Comparison of ENCODE assay signal across 27 cellular contexts in the genomic region with DNA sequence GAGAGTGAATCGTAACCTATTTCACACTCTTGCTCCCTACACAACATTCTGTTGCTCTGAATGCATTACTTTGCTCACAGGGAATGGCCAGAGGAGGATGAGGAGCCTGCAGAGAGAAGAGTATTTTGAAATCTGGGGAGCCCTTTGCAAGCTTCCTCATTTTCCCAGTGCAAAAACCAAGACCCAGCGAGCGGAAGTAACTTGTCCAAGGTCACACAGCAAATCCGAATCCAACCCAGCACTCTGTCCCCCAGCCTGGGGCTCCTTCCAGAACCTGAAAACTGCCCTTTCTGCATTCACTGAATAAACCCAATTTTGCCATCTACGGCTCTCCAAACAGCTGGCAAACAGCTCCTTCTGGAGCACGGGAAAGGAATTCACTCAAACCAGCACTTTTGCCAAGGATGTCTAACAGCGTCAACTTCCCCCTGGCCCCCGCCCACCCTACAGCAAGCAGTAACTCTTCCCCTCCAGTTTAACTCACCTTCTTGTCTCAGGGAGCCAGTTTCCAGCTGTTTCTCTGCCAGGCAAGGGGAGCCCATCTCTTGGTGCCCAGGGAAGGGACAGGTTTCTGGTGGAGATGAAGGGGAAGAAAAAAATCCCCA. TPM values are rescaled to one million over a fixed set of nuclear protein-coding genes. Genes with fewer than 3 reads are reported as not detected.
DNase-seq lines count a peak whose midpoint lies in the region; ATAC-seq, FAIRE-seq and TF ChIP-seq lines count a peak whose summit lies in the region.
"Had no signal": no experiment of that assay in that cellular context is flagged by ENCODE, and none has a peak within 500 bp of the region (broad histone marks: within the 10 kb centered on the region; RNA-seq: fewer than 3 reads in every experiment).

No MANE protein-coding gene starts in this region.

- no peaks in the 10 kb centered on the region for H4K20me1 ChIP-seq in endothelial cell of umbilical vein (replicated peaks; ENCODE audit: control insufficient read depth, extremely low read depth, insufficient read depth, low read length)

- TF ChIP-seq CTCF in RWPE2 (IDR thresholded peaks at IDR 0.05; ENCODE audit: poor library complexity, severe bottlenecking) (no peak), endothelial cell of umbilical vein (IDR thresholded peaks at IDR 0.05; ENCODE audit: extremely low read depth in 1 of 2, insufficient read depth in 1 of 2, low read depth in 1 of 2, low read length in 2 of 2) (no peak), GM13977 (IDR thresholded peaks at IDR 0.05; ENCODE audit: extremely low read depth, insufficient read depth, missing control alignments) (no peak)

- no peak overlapping the region for H3K4me2 ChIP-seq in endothelial cell of umbilical vein (ENCODE audit: insufficient read depth, low read length)

- CTCF ChIA-PET in endothelial cell of umbilical vein (lab: Charles Lee): interaction anchor here (1.1 to 1.6 kb wide), 3 partner anchors 11 to 55 kb away, joined by 3 read pairs; no protein-coding TSS in a partner anchor

- H3K27ac ChIP-seq in RWPE2 (ENCODE audit: poor library complexity, severe bottlenecking): no peak overlapping the region
- H3K27ac ChIP-seq in endothelial cell of umbilical vein (ENCODE audit: insufficient read depth, low read depth, low read length): no peak overlapping the region
- H3K27ac ChIP-seq: prostate gland, suprapubic skin had no signal

- no peaks in the 10 kb centered on the region for H3K79me2 ChIP-seq in endothelial cell of umbilical vein (ENCODE audit: control insufficient read depth, insufficient read depth, low read length)

- H2AFZ ChIP-seq in endothelial cell of umbilical vein (ENCODE audit: low read depth, low read length): no peak overlapping the region

- H3K4me1 ChIP-seq in RWPE2 (ENCODE audit: insufficient read depth, poor library complexity, severe bottlenecking) (no peaks in the 10 kb centered on the region), endothelial cell of umbilical vein (ENCODE audit: control insufficient read depth, extremely low read depth, insufficient read depth, low read length) (no peaks in the 10 kb centered on the region)
- H3K4me1 ChIP-seq: prostate gland had no signal

- intact Hi-C loops in endothelial cell of umbilical vein (cut with micrococcal nuclease): no loop called here

- H3K4me3 ChIP-seq in RWPE2 (ENCODE audit: severe bottlenecking): no peak overlapping the region
- H3K4me3 ChIP-seq in endothelial cell of umbilical vein (replicated peaks in 1 of 3; ENCODE audit: insufficient read depth in 1 of 3, low read depth in 1 of 3, low read length in 3 of 3): no peak overlapping the region
- H3K4me3 ChIP-seq: prostate gland, suprapubic skin had no signal

- TF ChIP-seq POLR2A in endothelial cell of umbilical vein (IDR thresholded peaks at IDR 0.05; ENCODE audit: low read depth, low read length) (no peak), GM12891 (IDR thresholded peaks at IDR 0.05; ENCODE audit: low read depth, low read length) (no peak)

- ATAC-seq in RWPE2 (ENCODE audit: low read depth) (0 out of 3 replicates have a peak, but pooled peaks have one; percentile 10), GM21423 (IDR thresholded peaks at IDR 0.05; ENCODE audit: unreplicated experiment) (no peak), HG02884 (IDR thresholded peaks at IDR 0.05; ENCODE audit: unreplicated experiment) (no peak)
- ATAC-seq: natural killer cell had no signal

- dilution Hi-C loops in endothelial cell of umbilical vein (cut with MboI; ENCODE audit: extremely low pct_ligation_motif_present, low sequenced_read_pairs): loop anchor here (25.0 kb wide), 1 partner anchor 173 kb away; no protein-coding TSS in a partner anchor

- no peaks in the 10 kb centered on the region for H3K36me3 ChIP-seq in RWPE2 (ENCODE audit: low read depth)
- no peaks in the 10 kb centered on the region for H3K36me3 ChIP-seq in endothelial cell of umbilical vein (ENCODE audit: control insufficient read depth in 2 of 2, extremely low read depth in 1 of 2, insufficient read depth in 2 of 2, low read length in 2 of 2)
- H3K36me3 ChIP-seq: prostate gland, suprapubic skin had no signal

- no peaks in the 10 kb centered on the region for H3K9me1 ChIP-seq in endothelial cell of umbilical vein (replicated peaks; ENCODE audit: control insufficient read depth, extremely low read depth, insufficient read depth, low read length)

- POLR2A ChIA-PET in endothelial cell of umbilical vein (lab: Charles Lee): no interaction called here

- H3K9ac ChIP-seq in endothelial cell of umbilical vein (replicated peaks; ENCODE audit: extremely low read depth, insufficient read depth, low read length): no peak overlapping the region

- H3K9me3 ChIP-seq in RWPE2 (ENCODE audit: severe bottlenecking) (no peaks in the 10 kb centered on the region), endothelial cell of umbilical vein (replicated peaks; ENCODE audit: control insufficient read depth, insufficient read depth, low read length) (no peaks in the 10 kb centered on the region)
- H3K9me3 ChIP-seq: prostate gland, suprapubic skin had no signal

- peaks cover 10% of the 10 kb centered on the region for H3K27me3 ChIP-seq in RWPE2 (ENCODE audit: insufficient read depth, poor library complexity, severe bottlenecking)
- peaks cover 5 to 8% of the 10 kb centered on the region in 2 experiments for H3K27me3 ChIP-seq in endothelial cell of umbilical vein (ENCODE audit: control insufficient read depth in 2 of 2, insufficient read depth in 2 of 2, low read length in 2 of 2)

- in situ Hi-C loops in GM13977 (cut with MboI; ENCODE audit: low pct_unique_long_range_greater_than_20kb, low sequenced_read_pairs, unreplicated experiment): no loop called here

- peak; percentile 15 for DNase-seq in SIG-M5 treated with dmso at 0.1 percent for 504 hours (lab: John Stamatoyannopoulos, UW; ENCODE audit: unreplicated experiment)
- no peak for DNase-seq in SIG-M5 (lab: John Stamatoyannopoulos, UW)
- DNase-seq in RWPE2 (ENCODE audit: low spot score): no peak
- no peak for DNase-seq in endothelial cell of umbilical vein (ENCODE audit: low read depth, low spot score)
- DNase-seq in GM13977 (ENCODE audit: low spot score): no peak
- DNase-seq in GM12891 (ENCODE audit: insufficient read length, low spot score): no peak
- DNase-seq: 8988T; activated CD4-positive, alpha-beta T cell treated with anti-CD3 and anti-CD28 coated beads, Interleukin-2, amount 50 U/mL, for 48 hours; activated naive CD4-positive, alpha-beta T cell treated with Interleukin-2 at 50 U/mL for 16 hours; aorta; CD4-positive, CD25-positive, alpha-beta regulatory T cell; cerebellar nuclear complex; DMS79 treated with DMSO at 0.1 percent for 48 hours; endodermal cell; hippocampal formation; natural killer cell; NCI-H1092 treated with DMSO at 0.1 percent for 48 hours; NCI-H2081 treated with DMSO at 0.1 percent for 48 hours had no signal

- FAIRE-seq in endothelial cell of umbilical vein (lab: Jason Lieb, UNC) (no peak), GM12891 (lab: Jason Lieb, UNC) (no peak)
- FAIRE-seq: GM18507, H54, keratinocyte had no signal

- no TSS peak for BruUV-seq in endothelial cell of umbilical vein (replicated peaks; lab: Mats Ljungman, UMichigan)

TF ChIP-seq in endothelial cell of umbilical vein, 7 proteins besides CTCF, POLR2A, EP300 and RAD21 (continues in another document):
- TF ChIP-seq GATA2 (IDR thresholded peaks at IDR 0.05; ENCODE audit: insufficient read depth, insufficient read length, low read depth, low read length): no peak

RNA-seq across cellular contexts. Expression of a gene that starts 0.5 kb away (rescaled TPM):
- not detected in 2 replicates for total RNA-seq in endothelial cell of umbilical vein
- not detected in 2 replicates for polyA plus RNA-seq in endothelial cell of umbilical vein
- not detected in 2 replicates for polyA plus RNA-seq in endothelial cell of umbilical vein (2011; cell fraction: cytosol; rRNA removed)
- not detected in 2 replicates for polyA plus RNA-seq in endothelial cell of umbilical vein (2011; cell fraction: nucleus; rRNA removed)
- not detected in 2 replicates for polyA plus RNA-seq in endothelial cell of umbilical vein (2012)
- polyA minus RNA-seq in endothelial cell of umbilical vein: not detected in 2 replicates
- polyA minus RNA-seq in endothelial cell of umbilical vein (2011; cell fraction: cytosol; rRNA and poly(A)+ RNA removed): not detected
- polyA minus RNA-seq in endothelial cell of umbilical vein (2011; cell fraction: nucleus; rRNA and poly(A)+ RNA removed): not detected in 2 replicates
- polyA plus RNA-seq in GM12891 (2012; ENCODE audit: low read depth, missing spikeins): not detected
- total RNA-seq: aorta; CD4-positive, CD25-positive, alpha-beta regulatory T cell; endodermal cell; fibroblast of villous mesenchyme; natural killer cell; prostate gland; suprapubic skin had no signal
- polyA plus RNA-seq: CD4-positive, CD25-positive, alpha-beta regulatory T cell; IgD-negative memory B cell; keratinocyte had no signal

RNA-seq across cellular contexts. Expression of a gene that starts 48.3 kb away (rescaled TPM):
- total RNA-seq in endothelial cell of umbilical vein: not detected in 2 replicates
- 0.04 and 0.10 TPM in 2 replicates for polyA plus RNA-seq in endothelial cell of umbilical vein
- polyA plus RNA-seq in endothelial cell of umbilical vein (2011; cell fraction: cytosol; rRNA removed): not detected in 2 replicates
- polyA plus RNA-seq in endothelial cell of umbilical vein (2011; cell fraction: nucleus; rRNA removed): 0.22 and 0.51 TPM in 2 replicates
- polyA plus RNA-seq in endothelial cell of umbilical vein (2012): 0.31 TPM in 1 of 2 replicates, not detected in the other
- polyA minus RNA-seq in endothelial cell of umbilical vein: 0.12 TPM in 1 of 2 replicates, not detected in the other
- not detected for polyA minus RNA-seq in endothelial cell of umbilical vein (2011; cell fraction: cytosol; rRNA and poly(A)+ RNA removed)
- polyA minus RNA-seq in endothelial cell of umbilical vein (2011; cell fraction: nucleus; rRNA and poly(A)+ RNA removed): not detected in 2 replicates
- polyA plus RNA-seq in GM12891 (2012; ENCODE audit: low read depth, missing spikeins): 0.50 TPM
- total RNA-seq: CD4-positive, CD25-positive, alpha-beta regulatory T cell; endodermal cell; fibroblast of villous mesenchyme; natural killer cell had no signal
- polyA plus RNA-seq: IgD-negative memory B cell, keratinocyte had no signal

RNA-seq across cellular contexts. Expression of a gene that starts 52.4 kb away (rescaled TPM):
- total RNA-seq in endothelial cell of umbilical vein: 57.2 and 62.3 TPM in 2 replicates
- polyA plus RNA-seq in endothelial cell of umbilical vein: 74.2 and 77.6 TPM in 2 replicates
- polyA plus RNA-seq in endothelial cell of umbilical vein (2011; cell fraction: cytosol; rRNA removed): 18.6 and 28.5 TPM in 2 replicates
- polyA plus RNA-seq in endothelial cell of umbilical vein (2011; cell fraction: nucleus; rRNA removed): 396 and 440 TPM in 2 replicates
- polyA plus RNA-seq in endothelial cell of umbilical vein (2012): 48.3 and 61.5 TPM in 2 replicates
- 42.9 and 60.9 TPM in 2 replicates for polyA minus RNA-seq in endothelial cell of umbilical vein
- polyA minus RNA-seq in endothelial cell of umbilical vein (2011; cell fraction: cytosol; rRNA and poly(A)+ RNA removed): 10.4 TPM
- polyA minus RNA-seq in endothelial cell of umbilical vein (2011; cell fraction: nucleus; rRNA and poly(A)+ RNA removed): 81.4 and 105 TPM in 2 replicates
- 20.8 TPM for polyA plus RNA-seq in GM12891 (2012; ENCODE audit: low read depth, missing spikeins)

RNA-seq across cellular contexts. Expression of a gene that starts 55.4 kb away (rescaled TPM):
- total RNA-seq in endothelial cell of umbilical vein: not detected in 2 replicates
- polyA plus RNA-seq in endothelial cell of umbilical vein: not detected in 2 replicates
- not detected in 2 replicates for polyA plus RNA-seq in endothelial cell of umbilical vein (2011; cell fraction: cytosol; rRNA removed)
- polyA plus RNA-seq in endothelial cell of umbilical vein (2011; cell fraction: nucleus; rRNA removed): not detected in 2 replicates
- polyA plus RNA-seq in endothelial cell of umbilical vein (2012): not detected in 2 replicates
- polyA minus RNA-seq in endothelial cell of umbilical vein: not detected in 2 replicates
- polyA minus RNA-seq in endothelial cell of umbilical vein (2011; cell fraction: cytosol; rRNA and poly(A)+ RNA removed): not detected
- polyA minus RNA-seq in endothelial cell of umbilical vein (2011; cell fraction: nucleus; rRNA and poly(A)+ RNA removed): not detected in 2 replicates
- polyA plus RNA-seq in GM12891 (2012; ENCODE audit: low read depth, missing spikeins): not detected
- total RNA-seq: CD4-positive, CD25-positive, alpha-beta regulatory T cell; natural killer cell had no signal
- polyA plus RNA-seq: CD4-positive, CD25-positive, alpha-beta regulatory T cell; IgD-negative memory B cell; keratinocyte had no signal
